ENCODE assay signal across 8 cellular contexts in genomic region chr2:219688560-219689445, GRCh38.
A peak's percentile ranks its signal among the peaks of the same experiment; 100 is the strongest.
DNase-seq lines count a peak whose midpoint lies in the region; ATAC-seq and TF ChIP-seq lines count a peak whose summit lies in the region.

No MANE protein-coding gene starts in this region.

- H3K27me3 ChIP-seq in SJCRH30 (no peaks in the 10 kb centered on the region), fibroblast of lung (ENCODE audit: control insufficient read depth, insufficient read depth, low read length) (peaks cover under 1% of the 10 kb centered on the region), ovary (no peaks in the 10 kb centered on the region)

- H3K9me3 ChIP-seq in SJCRH30 (replicated peaks) (no peaks in the 10 kb centered on the region), fibroblast of lung (ENCODE audit: control insufficient read depth, insufficient read depth, low read depth, low read length) (no peaks in the 10 kb centered on the region), ovary (no peaks in the 10 kb centered on the region)

- H3K27ac ChIP-seq in SJCRH30 (peak overlapping the region; percentile 19; the same call in 1 of the 2 replicates), fibroblast of lung (ENCODE audit: insufficient read depth, low read length) (peak overlapping the region; percentile 46), ovary (no peak overlapping the region)

- H3K79me2 ChIP-seq in fibroblast of lung (ENCODE audit: control insufficient read depth, insufficient read depth, low read length), result no peaks in the 10 kb centered on the region

- H2AFZ ChIP-seq in fibroblast of lung (ENCODE audit: low read length), result no peak overlapping the region

- H3K9ac ChIP-seq in fibroblast of lung (ENCODE audit: insufficient read depth, low read length), result no peak overlapping the region

- peak overlapping the region; percentile 60 for H3K4me2 ChIP-seq in fibroblast of lung (ENCODE audit: extremely low read depth, insufficient read depth, low read length)

- DNase-seq in GM03348 (ENCODE audit: low spot score), result peak; percentile 90
- DNase-seq in SJCRH30, result peak; percentile 52 to 64
- DNase-seq in fibroblast of lung (ENCODE audit: low read depth in 2 of 2), result peak; percentile 51 to 96
- DNase-seq in ovary, result peak in 3 of 5 donors; percentile 44 to 61 (median 60)
- no peak for DNase-seq in NCI-H187 treated with DMSO at 0.1 percent for 48 hours (lab: John Stamatoyannopoulos, UW)
- no peak for DNase-seq in NCI-H345 (lab: John Stamatoyannopoulos, UW)
- no peak for DNase-seq in DMS153 (lab: John Stamatoyannopoulos, UW)

- WGBS in ovary, 3 donors, result 25 to 41% (median 27%) methylated on average over 23 of the region's 23 CpGs

- no peak for TF ChIP-seq EP300 in ovary (IDR thresholded peaks at IDR 0.05)

- H3K4me1 ChIP-seq in SJCRH30 (peaks cover 15% of the 10 kb centered on the region), fibroblast of lung (ENCODE audit: control insufficient read depth, extremely low read depth, insufficient read depth, low read length) (no peaks in the 10 kb centered on the region), ovary (ENCODE audit: insufficient read depth) (peaks cover 5% of the 10 kb centered on the region)

- H3K36me3 ChIP-seq in SJCRH30, result no peaks in the 10 kb centered on the region
- H3K36me3 ChIP-seq in fibroblast of lung (ENCODE audit: control insufficient read depth, insufficient read depth, low read length), result no peaks in the 10 kb centered on the region
- H3K36me3 ChIP-seq in ovary, result no peaks in the 10 kb centered on the region

- no peak for ATAC-seq in GM18873 (IDR thresholded peaks at IDR 0.05; ENCODE audit: low FRiP score, unreplicated experiment)

- no peak overlapping the region for H3K4me3 ChIP-seq in SJCRH30
- no peak overlapping the region for H3K4me3 ChIP-seq in fibroblast of lung (replicated peaks in 1 of 4; ENCODE audit: control extremely low read depth in 1 of 4, insufficient read depth in 1 of 4, low read depth in 3 of 4, low read length in 4 of 4)
- H3K4me3 ChIP-seq in ovary, result no peak overlapping the region

- intact Hi-C loops in ovary (cut with DNase I), result loop anchor here in 1 of 4 donors (2.0 to 5.0 kb wide), 3 partner anchors 38 to 147 kb away; partner anchors contain the start of genes CHPF and TMEM198

- TF ChIP-seq CTCF in fibroblast of lung (conservative IDR thresholded peaks at IDR 0.05 in 1 of 2, IDR thresholded peaks at IDR 0.05 in 1 of 2; ENCODE audit: low read depth in 1 of 2, low read length in 2 of 2) (no peak), ovary (IDR thresholded peaks at IDR 0.05) (no peak)

- TF ChIP-seq POLR2A in ovary (IDR thresholded peaks at IDR 0.05), result no peak

- H4K20me1 ChIP-seq in fibroblast of lung (ENCODE audit: control insufficient read depth, extremely low read depth, insufficient read depth, low read length), result no peaks in the 10 kb centered on the region

Comparison
In these comparisons a context has a peak if more than half of its experiments do, and no peak if none do; other contexts are left out.
1. DNase-seq: peak in GM03348 (single experiment), SJCRH30 (2 of 2), fibroblast of lung (2 of 2) and ovary (3 of 5); none in NCI-H187 treated with DMSO at 0.1 percent for 48 hours (single experiment), NCI-H345 (single experiment) and DMS153 (single experiment).
2. H3K27ac ChIP-seq: peak in SJCRH30 (single experiment) and fibroblast of lung (single experiment); none in ovary (0 of 2).